ENCODE assay signal across 12 cellular contexts in genomic region chr18:74546751-74547530, GRCh38. TPM values are rescaled to one million over a fixed set of nuclear protein-coding genes. Genes with fewer than 3 reads are reported as not detected.
A peak's percentile ranks its signal among the peaks of the same experiment; 100 is the strongest.
DNase-seq lines count a peak whose midpoint lies in the region; ATAC-seq and TF ChIP-seq lines count a peak whose summit lies in the region.
"Had no signal": no experiment of that assay in that cellular context is flagged by ENCODE, and none has a peak within 500 bp of the region (broad histone marks: within the 10 kb centered on the region; RNA-seq: fewer than 3 reads in every experiment).

No MANE protein-coding gene starts in this region.

- H3K36me3 ChIP-seq in adipocyte (ENCODE audit: control insufficient read depth, insufficient read depth, low read length, severe bottlenecking) (no peaks in the 10 kb centered on the region), smooth muscle cell (ENCODE audit: low read depth) (no peaks in the 10 kb centered on the region)
- H3K36me3 ChIP-seq: thyroid gland had no signal

- H3K27ac ChIP-seq in smooth muscle cell (ENCODE audit: low read depth), result no peak overlapping the region

- DNase-seq in ELR (ENCODE audit: low read depth), result peak; percentile 72
- DNase-seq in adipocyte (ENCODE audit: low read depth), result peak; percentile 38
- DNase-seq in foreskin fibroblast, result peak; percentile 45 to 80
- peak; percentile 11 for DNase-seq in pulmonary artery endothelial cell (ENCODE audit: low read depth, low spot score)
- DNase-seq in smooth muscle cell (lab: John Stamatoyannopoulos, UW; ENCODE audit: unreplicated experiment), result no peak
- no peak for DNase-seq in NCI-H1930 (lab: John Stamatoyannopoulos, UW)
- DNase-seq: activated T-cell treated with anti-CD3 and anti-CD28 coated beads, Interleukin-2, amount 50 U/mL, for 1 hour; effector CD8-positive, alpha-beta T cell; NCI-H446 treated with DMSO at 0.1 percent for 48 hours; thyroid gland had no signal

- ATAC-seq in GM18858 (IDR thresholded peaks at IDR 0.05; ENCODE audit: unreplicated experiment) (no peak), HG03159 (IDR thresholded peaks at IDR 0.05; ENCODE audit: unreplicated experiment) (no peak)

- H2AFZ ChIP-seq in smooth muscle cell (ENCODE audit: low read depth), result no peak overlapping the region

- H3F3A ChIP-seq in smooth muscle cell (ENCODE audit: low read depth), result no peaks in the 10 kb centered on the region

- H3K4me3 ChIP-seq in adipocyte (ENCODE audit: low read length) (peak overlapping the region; percentile 38), foreskin fibroblast (ENCODE audit: low read depth in 1 of 2, low read length in 2 of 2) (no peak overlapping the region), smooth muscle cell (no peak overlapping the region)
- H3K4me3 ChIP-seq: thyroid gland had no signal

- H3K9ac ChIP-seq in adipocyte (ENCODE audit: low read length) (no peak overlapping the region), smooth muscle cell (ENCODE audit: low read depth) (no peak overlapping the region)

- H4K20me1 ChIP-seq in smooth muscle cell (ENCODE audit: low read depth), result no peaks in the 10 kb centered on the region

- no peak for TF ChIP-seq CTCF in foreskin fibroblast (IDR thresholded peaks at IDR 0.05; ENCODE audit: low read depth, low read length)
- TF ChIP-seq CTCF in smooth muscle cell (IDR thresholded peaks at IDR 0.05; ENCODE audit: borderline replicate concordance, insufficient read depth, poor library complexity, severe bottlenecking), result no peak

- no peak overlapping the region for H3K4me2 ChIP-seq in smooth muscle cell

- H3K9me3 ChIP-seq in adipocyte (ENCODE audit: control insufficient read depth, low read length) (peaks cover 8% of the 10 kb centered on the region), smooth muscle cell (replicated peaks; ENCODE audit: low read depth) (peaks cover 7% of the 10 kb centered on the region)
- H3K9me3 ChIP-seq: thyroid gland had no signal

- no peaks in the 10 kb centered on the region for H3K79me2 ChIP-seq in smooth muscle cell (ENCODE audit: low read depth)

- H3K27me3 ChIP-seq in adipocyte (replicated peaks; ENCODE audit: control insufficient read depth, insufficient read depth, low read length), result no peaks in the 10 kb centered on the region
- no peaks in the 10 kb centered on the region for H3K27me3 ChIP-seq in smooth muscle cell (ENCODE audit: low read depth)
- H3K27me3 ChIP-seq: thyroid gland had no signal

- 85% methylated on average over 9 of the region's 9 CpGs for WGBS in smooth muscle cell (ENCODE audit: low lambda C conversion rate)

- H3K4me1 ChIP-seq in adipocyte (ENCODE audit: control insufficient read depth, insufficient read depth, low read length) (peaks cover 10% of the 10 kb centered on the region), smooth muscle cell (ENCODE audit: low read depth) (no peaks in the 10 kb centered on the region)

RNA-seq across cellular contexts. Expression of gene CNDP1, which starts 12.6 kb away (rescaled TPM):
- total RNA-seq in pulmonary artery endothelial cell (not detected in 2 replicates), smooth muscle cell (0.18 TPM in 1 of 2 replicates, not detected in the other)
- polyA plus RNA-seq in smooth muscle cell, result not detected in 2 replicates

RNA-seq across cellular contexts. Expression of gene ZNF407, which starts 50.7 kb away (rescaled TPM):
- total RNA-seq in pulmonary artery endothelial cell (13.5 and 22.2 TPM in 2 replicates), smooth muscle cell (11.5 and 13.0 TPM in 2 replicates)
- polyA plus RNA-seq in smooth muscle cell, result 4.1 and 4.5 TPM in 2 replicates

RNA-seq across cellular contexts. Expression of gene CNDP2, which starts 50.8 kb away (rescaled TPM):
- total RNA-seq in pulmonary artery endothelial cell (100 and 129 TPM in 2 replicates), smooth muscle cell (48.0 and 73.4 TPM in 2 replicates)
- 64.1 and 81.1 TPM in 2 replicates for polyA plus RNA-seq in smooth muscle cell

Comparison
In these comparisons a context has a peak if more than half of its experiments do, and no peak if none do; other contexts are left out.
1. DNase-seq: peak in ELR (single experiment), adipocyte (single experiment), foreskin fibroblast (2 of 2) and pulmonary artery endothelial cell (single experiment); none in smooth muscle cell (single experiment) and NCI-H1930 (0 of 2).